In genomic region chr1:182615468-182616129, GRCh38 we compare ENCODE assay signal across 9 cellular contexts. TPM values are rescaled to one million over a fixed set of nuclear protein-coding genes. Genes with fewer than 3 reads are reported as not detected.
A peak's percentile ranks its signal among the peaks of the same experiment; 100 is the strongest.
DNase-seq lines count a peak whose midpoint lies in the region; ATAC-seq and TF ChIP-seq lines count a peak whose summit lies in the region.
"Had no signal": no experiment of that assay in that cellular context is flagged by ENCODE, and none has a peak within 500 bp of the region (broad histone marks: within the 10 kb centered on the region; RNA-seq: fewer than 3 reads in every experiment).

No MANE protein-coding gene starts in this region.

- H3K9me3 ChIP-seq in CD4-positive, CD25-positive, alpha-beta regulatory T cell (ENCODE audit: control insufficient read depth in 2 of 2, low read length in 2 of 2): peaks cover 0 to 1% of the 10 kb centered on the region in 2 experiments
- no peaks in the 10 kb centered on the region for H3K9me3 ChIP-seq in SJSA1 (replicated peaks)

- H3K36me3 Mint-ChIP-seq in CD4-positive, CD25-positive, alpha-beta regulatory T cell: peaks cover 4% of the 10 kb centered on the region
- peaks cover 18% of the 10 kb centered on the region for H3K36me3 Mint-ChIP-seq in stimulated activated effector memory CD8-positive, alpha-beta T cell treated with anti-CD3 and anti-CD28 coated beads, Interleukin-12 subunit alpha, Interleukin-12 subunit beta, amount 100 ng/mL, for 72 hours

- no peak for TF ChIP-seq CTCF in cardiac fibroblast (IDR thresholded peaks at IDR 0.05; ENCODE audit: low read depth, low read length)

- H3K4me1 ChIP-seq in CD4-positive, CD25-positive, alpha-beta regulatory T cell (ENCODE audit: control insufficient read depth, insufficient read depth, low read length, poor library complexity, severe bottlenecking): peaks cover 33% of the 10 kb centered on the region
- peaks cover 53% of the 10 kb centered on the region for H3K4me1 ChIP-seq in SJSA1 (replicated peaks)

- no peaks in the 10 kb centered on the region for H3K27me3 ChIP-seq in CD4-positive, CD25-positive, alpha-beta regulatory T cell (ENCODE audit: control insufficient read depth, insufficient read depth, low read length)
- H3K27me3 ChIP-seq in SJSA1 (replicated peaks): no peaks in the 10 kb centered on the region

- peaks cover 17 to 37% (median 27%) of the 10 kb centered on the region in 4 donors for H3K4me1 Mint-ChIP-seq in CD4-positive, CD25-positive, alpha-beta regulatory T cell
- peaks cover 69% of the 10 kb centered on the region for H3K4me1 Mint-ChIP-seq in stimulated activated effector memory CD8-positive, alpha-beta T cell treated with anti-CD3 and anti-CD28 coated beads, Interleukin-12 subunit alpha, Interleukin-12 subunit beta, amount 100 ng/mL, for 72 hours

- peak overlapping the region; percentile 86 to 90 (median 88) for H3K4me3 Mint-ChIP-seq in CD4-positive, CD25-positive, alpha-beta regulatory T cell
- H3K4me3 Mint-ChIP-seq in stimulated activated effector memory CD8-positive, alpha-beta T cell treated with anti-CD3 and anti-CD28 coated beads, Interleukin-12 subunit alpha, Interleukin-12 subunit beta, amount 100 ng/mL, for 72 hours: peak overlapping the region; percentile 74

- peaks cover 0 to 2% (median 2%) of the 10 kb centered on the region in 7 donors for H3K9me3 Mint-ChIP-seq in CD4-positive, CD25-positive, alpha-beta regulatory T cell
- peaks cover 1% of the 10 kb centered on the region for H3K9me3 Mint-ChIP-seq in stimulated activated effector memory CD8-positive, alpha-beta T cell treated with anti-CD3 and anti-CD28 coated beads, Interleukin-12 subunit alpha, Interleukin-12 subunit beta, amount 100 ng/mL, for 72 hours

- peak overlapping the region; percentile 94 for H3K4me3 ChIP-seq in CD4-positive, CD25-positive, alpha-beta regulatory T cell (ENCODE audit: low read depth, low read length)
- peak overlapping the region; percentile 36 for H3K4me3 ChIP-seq in SJSA1
- peak overlapping the region; percentile 40 to 47 for H3K4me3 ChIP-seq in cardiac fibroblast (replicated peaks in 1 of 2; ENCODE audit: low read depth in 2 of 2, low read length in 2 of 2)

- peak overlapping the region; percentile 52 to 91 (median 83) for H3K27ac Mint-ChIP-seq in CD4-positive, CD25-positive, alpha-beta regulatory T cell
- H3K27ac Mint-ChIP-seq in stimulated activated effector memory CD8-positive, alpha-beta T cell treated with anti-CD3 and anti-CD28 coated beads, Interleukin-12 subunit alpha, Interleukin-12 subunit beta, amount 100 ng/mL, for 72 hours: peak overlapping the region; percentile 90

- peak in 1 of 3 donors; percentile 19 for DNase-seq in CD4-positive, CD25-positive, alpha-beta regulatory T cell
- DNase-seq in SJSA1 (ENCODE audit: low read depth in 1 of 2, low spot score in 2 of 2) (no peak), cardiac fibroblast (ENCODE audit: low read depth in 2 of 2) (peak in 1 of 2 donors; percentile 52), left lobe of liver (ENCODE audit: low spot score) (no peak), NCI-H2196 treated with DMSO at 0.1 percent for 48 hours (lab: John Stamatoyannopoulos, UW; ENCODE audit: unreplicated experiment) (no peak)
- peak; percentile 24 to 81 for DNase-seq in stimulated activated effector memory CD8-positive, alpha-beta T cell treated with anti-CD3 and anti-CD28 coated beads, Interleukin-12 subunit alpha, Interleukin-12 subunit beta, amount 100 ng/mL, for 72 hours (ENCODE audit: low spot score in 2 of 2)

- peaks cover 29% of the 10 kb centered on the region for H3K27me3 Mint-ChIP-seq in CD4-positive, CD25-positive, alpha-beta regulatory T cell

- no peak overlapping the region for H3K27ac ChIP-seq in CD4-positive, CD25-positive, alpha-beta regulatory T cell (ENCODE audit: insufficient read depth, low read length, poor library complexity, severe bottlenecking)
- peak overlapping the region; percentile 79 for H3K27ac ChIP-seq in SJSA1

- no peak for ATAC-seq in CD4-positive, CD25-positive, alpha-beta regulatory T cell (ENCODE audit: low read depth in 2 of 2)
- ATAC-seq in GM19328 (IDR thresholded peaks at IDR 0.05; ENCODE audit: unreplicated experiment): peak; percentile 18
- peak; percentile 15 for ATAC-seq in HG03442 (IDR thresholded peaks at IDR 0.05; ENCODE audit: unreplicated experiment)
- ATAC-seq in left lobe of liver: peak; percentile 5
- peak; percentile 55 for ATAC-seq in stimulated activated effector memory CD8-positive, alpha-beta T cell treated with anti-CD3 and anti-CD28 coated beads, Interleukin-12 subunit alpha, Interleukin-12 subunit beta, amount 100 ng/mL, for 72 hours

- no peaks in the 10 kb centered on the region for H3K36me3 ChIP-seq in CD4-positive, CD25-positive, alpha-beta regulatory T cell (ENCODE audit: control insufficient read depth, insufficient read depth, low read length)
- no peaks in the 10 kb centered on the region for H3K36me3 ChIP-seq in SJSA1

RNA-seq across cellular contexts. Expression of gene RGS16, which starts 11.4 kb away (rescaled TPM):
- 16.6 TPM for total RNA-seq in CD4-positive, CD25-positive, alpha-beta regulatory T cell
- 1 to 10 TPM in 1 of 4 donors, under 1 TPM in 3; 0.34 to 1.2 (median 0.46) TPM for polyA plus RNA-seq in CD4-positive, CD25-positive, alpha-beta regulatory T cell
- 5.0 and 5.7 TPM in 2 replicates for total RNA-seq in SJSA1 (2014; rRNA removed; shearing (Covaris generic))
- 0.15 TPM for total RNA-seq in left lobe of liver
- total RNA-seq: LHCN-M2 had no signal

RNA-seq across cellular contexts. Expression of gene RNASEL, which starts 26.5 kb away (rescaled TPM):
- total RNA-seq in CD4-positive, CD25-positive, alpha-beta regulatory T cell: 9.1 TPM
- polyA plus RNA-seq in CD4-positive, CD25-positive, alpha-beta regulatory T cell: 10 to 100 TPM in 2 of 4 donors, 1 to 10 TPM in 2; 6.2 to 10.5 (median 9.0) TPM
- total RNA-seq in SJSA1 (2014; rRNA removed; shearing (Covaris generic)): 8.8 and 11.5 TPM in 2 replicates
- 2.2 TPM for total RNA-seq in left lobe of liver

Comparison
In these comparisons a context has a peak if more than half of its experiments do, and no peak if none do; other contexts are left out.
1. ATAC-seq: peak in GM19328 (single experiment), HG03442 (single experiment), left lobe of liver (single experiment) and stimulated activated effector memory CD8-positive, alpha-beta T cell treated with anti-CD3 and anti-CD28 coated beads, Interleukin-12 subunit alpha, Interleukin-12 subunit beta, amount 100 ng/mL, for 72 hours (single experiment); none in CD4-positive, CD25-positive, alpha-beta regulatory T cell (0 of 2).
2. DNase-seq: peak in stimulated activated effector memory CD8-positive, alpha-beta T cell treated with anti-CD3 and anti-CD28 coated beads, Interleukin-12 subunit alpha, Interleukin-12 subunit beta, amount 100 ng/mL, for 72 hours (2 of 2); none in SJSA1 (0 of 2), left lobe of liver (single experiment) and NCI-H2196 treated with DMSO at 0.1 percent for 48 hours (single experiment).
3. H3K4me3 ChIP-seq: peak in every context shown above with its lines; median percentile 94 in CD4-positive, CD25-positive, alpha-beta regulatory T cell; 44 in cardiac fibroblast; 36 in SJSA1.